12 cellular contexts compared by ENCODE assay signal in genomic region chr20:4061989-4062388, GRCh38.
"Had no signal": no experiment of that assay in that cellular context is flagged by ENCODE, and none has a peak within 500 bp of the region (broad histone marks: within the 10 kb centered on the region; RNA-seq: fewer than 3 reads in every experiment).

No MANE protein-coding gene starts in this region.

- H3K9ac ChIP-seq: parathyroid adenoma had no signal

- H3K27me3 ChIP-seq: dorsolateral prefrontal cortex, testis had no signal

- DNase-seq: activated effector memory CD4-positive, alpha-beta T cell treated with Interleukin-2 at 50 U/mL for 16 hours; amygdala; dorsolateral prefrontal cortex; left colon; mammary epithelial cell; stimulated activated CD4-positive, alpha-beta T cell treated with anti-CD3 and anti-CD28 coated beads, Interleukin-15, amount 100 ng/mL, for 24 hours; stimulated activated CD4-positive, alpha-beta T cell treated with anti-CD3 and anti-CD28 coated beads, Interleukin-4, amount 100 ng/mL, for 24 hours; stimulated activated naive CD8-positive, alpha-beta T cell treated with anti-CD3 and anti-CD28 coated beads, Interleukin-15, amount 100 ng/mL, for 72 hours; T-helper 17 cell; testis had no signal

- H3K4me1 ChIP-seq: parathyroid adenoma had no signal

- ATAC-seq: activated CD4-positive, CD25-positive, alpha-beta regulatory T cell treated with anti-CD3 and anti-CD28 coated beads, Interleukin-2, amount 50 U/mL, for 24 hours; left colon; stimulated activated naive CD8-positive, alpha-beta T cell treated with anti-CD3 and anti-CD28 coated beads, Interleukin-15, amount 100 ng/mL, for 72 hours; T-helper 17 cell had no signal

- H3K79me2 ChIP-seq: parathyroid adenoma had no signal

- H2AFZ ChIP-seq: parathyroid adenoma had no signal

- H3K27ac ChIP-seq: dorsolateral prefrontal cortex, parathyroid adenoma had no signal

- H3K9me3 ChIP-seq: testis had no signal

- H3K4me3 ChIP-seq: dorsolateral prefrontal cortex, testis had no signal
